25 cellular contexts compared by ENCODE assay signal in the genomic region with DNA sequence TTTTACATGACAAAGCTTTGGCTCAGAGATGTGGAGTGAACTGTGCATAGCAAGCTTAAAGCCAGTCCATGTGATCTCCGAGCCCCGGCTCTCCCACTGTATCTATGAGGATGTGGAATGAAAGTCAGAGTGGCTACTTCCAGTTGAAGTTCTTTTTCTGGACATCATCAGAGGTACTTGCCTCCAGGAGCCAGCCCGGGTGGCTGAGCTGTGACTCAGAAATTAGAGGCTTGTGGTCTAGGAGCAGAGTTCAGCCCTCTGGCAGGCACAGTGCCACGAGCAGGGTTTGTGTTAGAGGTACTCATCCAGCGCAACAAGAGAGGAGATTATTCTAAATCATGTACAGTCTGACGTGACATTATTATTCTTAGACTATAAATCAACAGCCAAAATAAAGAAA.
DNase-seq lines count a peak whose midpoint lies in the region; ATAC-seq and TF ChIP-seq lines count a peak whose summit lies in the region.
"Had no signal": no experiment of that assay in that cellular context is flagged by ENCODE, and none has a peak within 500 bp of the region (broad histone marks: within the 10 kb centered on the region; RNA-seq: fewer than 3 reads in every experiment).

No MANE protein-coding gene starts in this region.

- no peaks in the 10 kb centered on the region for H4K20me1 ChIP-seq in Karpas-422 (ENCODE audit: insufficient read depth, low read depth, low read length)

- ATAC-seq in GM21619 (IDR thresholded peaks at IDR 0.05; ENCODE audit: unreplicated experiment), result no peak
- ATAC-seq: left lobe of liver; Panc1; stimulated activated memory B cell treated with anti-CD40 and anti-IgM and Interleukin-4, amounts not matched to agents 10 μg/mL and 1 μg/mL and 100 μg/mL, for 72 hours had no signal

- H3K27me3 ChIP-seq in Karpas-422 (ENCODE audit: low read length), result no peaks in the 10 kb centered on the region
- H3K27me3 ChIP-seq: esophagus squamous epithelium, SJSA1, testis had no signal

- DNase-seq in AG10803 (ENCODE audit: low read depth), result peak; percentile 32
- DNase-seq in Karpas-422, result peak; percentile 25
- DNase-seq in NCI-H524 (lab: John Stamatoyannopoulos, UW), result peak; percentile 31 to 57
- peak; percentile 40 for DNase-seq in fibroblast of mammary gland (ENCODE audit: low read depth)
- no peak for DNase-seq in NCI-H2107 treated with DMSO at 0.1 percent for 48 hours (lab: John Stamatoyannopoulos, UW; ENCODE audit: unreplicated experiment)
- no peak for DNase-seq in GM19240 (ENCODE audit: insufficient read length, low spot score)
- DNase-seq in GM19238 (ENCODE audit: insufficient read length, low spot score), result no peak
- DNase-seq: activated CD4-positive, alpha-beta T cell treated with anti-CD3 and anti-CD28 coated beads, Interleukin-2, amount 10 ng/mL, durations not matched to agents 7 days and 5 days; activated CD8-positive, alpha-beta memory T cell treated with anti-CD3 and anti-CD28 coated beads, Interleukin-2, amount 50 U/mL, for 4 hours; activated naive CD8-positive, alpha-beta T cell treated with anti-CD3 and anti-CD28 coated beads for 36 hours; CD4-positive, alpha-beta T cell; DMS 273 treated with DMSO at 0.1 percent for 48 hours; effector memory CD4-positive, alpha-beta T cell; esophagus squamous epithelium; IMR-90; NCI-H2107; NCI-H774; posterior cingulate gyrus; stimulated activated CD4-positive, alpha-beta T cell treated with anti-CD3 and anti-CD28 coated beads, Interleukin-1b, Interleukin-23, amount 100 ng/mL, for 48 hours; testis had no signal

- H3K4me1 ChIP-seq in Karpas-422 (ENCODE audit: low read length), result peaks cover 47% of the 10 kb centered on the region
- H3K4me1 ChIP-seq: esophagus squamous epithelium, SJSA1, testis had no signal

- no peaks in the 10 kb centered on the region for H3K79me2 ChIP-seq in Karpas-422 (ENCODE audit: low read length)

- no peaks in the 10 kb centered on the region for H3K9me3 ChIP-seq in Karpas-422 (ENCODE audit: low read length)
- H3K9me3 ChIP-seq: esophagus squamous epithelium, SJSA1, testis had no signal

- no peak for TF ChIP-seq CTCF in AG10803 (conservative IDR thresholded peaks at IDR 0.05; ENCODE audit: low read length)
- no peak for TF ChIP-seq CTCF in fibroblast of mammary gland (conservative IDR thresholded peaks at IDR 0.05; ENCODE audit: control insufficient read depth, insufficient read depth, low read depth, low read length)

- H3K4me2 ChIP-seq in Karpas-422 (ENCODE audit: low read depth, low read length, poor library complexity, severe bottlenecking), result peak overlapping the region; percentile 57

- peak overlapping the region; percentile 67 for H3K27ac ChIP-seq in Karpas-422 (ENCODE audit: low read length)
- H3K27ac ChIP-seq: esophagus squamous epithelium, SJSA1, testis had no signal

- H3K36me3 ChIP-seq in Karpas-422 (ENCODE audit: insufficient read depth, low read length), result no peaks in the 10 kb centered on the region
- H3K36me3 ChIP-seq: esophagus squamous epithelium, SJSA1 had no signal

- H3K4me3 ChIP-seq in AG10803 (ENCODE audit: low read length), result no peak overlapping the region
- peak overlapping the region; percentile 36; the same call in 1 of the 2 replicates for H3K4me3 ChIP-seq in Karpas-422 (ENCODE audit: low read length)
- H3K4me3 ChIP-seq in fibroblast of mammary gland (ENCODE audit: control insufficient read depth, low read depth, low read length), result no peak overlapping the region
- H3K4me3 ChIP-seq: esophagus squamous epithelium, SJSA1, testis had no signal

- H3K9ac ChIP-seq in Karpas-422 (ENCODE audit: low read length), result peak overlapping the region; percentile 19; the same call in 1 of the 2 replicates

- no peak overlapping the region for H2AFZ ChIP-seq in Karpas-422 (ENCODE audit: low read length)

- H3K9me2 ChIP-seq in Karpas-422 (replicated peaks; ENCODE audit: insufficient read depth, low read length), result no peaks in the 10 kb centered on the region

Comparison
In these comparisons a context has a peak if more than half of its experiments do, and no peak if none do; other contexts are left out.
1. DNase-seq: peak in AG10803 (single experiment), Karpas-422 (single experiment), NCI-H524 (2 of 2) and fibroblast of mammary gland (single experiment); none in NCI-H2107 treated with DMSO at 0.1 percent for 48 hours (single experiment), GM19240 (single experiment) and GM19238 (single experiment).